18 cellular contexts compared by ENCODE assay signal in genomic region chr11:45518853-45519545, GRCh38.
A peak's percentile ranks its signal among the peaks of the same experiment; 100 is the strongest.
DNase-seq lines count a peak whose midpoint lies in the region; ATAC-seq, FAIRE-seq and TF ChIP-seq lines count a peak whose summit lies in the region.
"Had no signal": no experiment of that assay in that cellular context is flagged by ENCODE, and none has a peak within 500 bp of the region (broad histone marks: within the 10 kb centered on the region; RNA-seq: fewer than 3 reads in every experiment).

No MANE protein-coding gene starts in this region.

- POLR2A ChIA-PET in naive thymus-derived CD4-positive, alpha-beta T cell (lab: Charles Lee) = no interaction called here

- H3K9me3 Mint-ChIP-seq in naive thymus-derived CD4-positive, alpha-beta T cell = peaks cover 4 to 33% (median 10%) of the 10 kb centered on the region in 11 donors

- TF ChIP-seq POLR2A in GM12892 (IDR thresholded peaks at IDR 0.05; ENCODE audit: low read depth, low read length) (no peak), stomach (IDR thresholded peaks at IDR 0.05) (no peak)

- no peaks in the 10 kb centered on the region for H3K4me1 ChIP-seq in naive thymus-derived CD4-positive, alpha-beta T cell (ENCODE audit: control insufficient read depth in 2 of 2, insufficient read depth in 2 of 2, low read length in 2 of 2)
- H3K4me1 ChIP-seq in stomach = no peaks in the 10 kb centered on the region
- H3K4me1 ChIP-seq: HAP-1, Peyer's patch had no signal

- no peak for TF ChIP-seq EP300 in stomach (IDR thresholded peaks at IDR 0.05)

- peak; percentile 64 for ATAC-seq in naive thymus-derived CD4-positive, alpha-beta T cell
- ATAC-seq in HG02642 (IDR thresholded peaks at IDR 0.05; ENCODE audit: poor library complexity, unreplicated experiment) (no peak), GM18502 (IDR thresholded peaks at IDR 0.05; ENCODE audit: poor library complexity, unreplicated experiment) (no peak)
- ATAC-seq: Right ventricle myocardium inferior had no signal

- H3K27me3 ChIP-seq in naive thymus-derived CD4-positive, alpha-beta T cell (ENCODE audit: control insufficient read depth in 2 of 2, insufficient read depth in 2 of 2, low read length in 2 of 2) = no peaks in the 10 kb centered on the region
- peaks cover 0 to 4% (median 0%) of the 10 kb centered on the region in 3 donors for H3K27me3 ChIP-seq in stomach
- H3K27me3 ChIP-seq: Peyer's patch had no signal

- no peak overlapping the region for H3K27ac Mint-ChIP-seq in naive thymus-derived CD4-positive, alpha-beta T cell
- H3K27ac Mint-ChIP-seq: IgD-negative memory B cell had no signal

- no peaks in the 10 kb centered on the region for H3K4me1 Mint-ChIP-seq in naive thymus-derived CD4-positive, alpha-beta T cell
- H3K4me1 Mint-ChIP-seq: IgD-negative memory B cell had no signal

- CTCF ChIA-PET in naive thymus-derived CD4-positive, alpha-beta T cell (lab: Charles Lee) = no interaction called here

- peaks cover 0 to 8% (median 3%) of the 10 kb centered on the region in 5 donors for H3K36me3 Mint-ChIP-seq in naive thymus-derived CD4-positive, alpha-beta T cell

- no peak overlapping the region for H3K4me3 ChIP-seq in naive thymus-derived CD4-positive, alpha-beta T cell (ENCODE audit: low read length)
- H3K4me3 ChIP-seq in stomach = no peak overlapping the region
- H3K4me3 ChIP-seq: HAP-1, Peyer's patch had no signal

- H3K36me3 ChIP-seq in naive thymus-derived CD4-positive, alpha-beta T cell (ENCODE audit: control insufficient read depth in 2 of 3, insufficient read depth in 3 of 3, low read length in 3 of 3) = no peaks in the 10 kb centered on the region
- H3K36me3 ChIP-seq in stomach = no peaks in the 10 kb centered on the region
- H3K36me3 ChIP-seq: HAP-1, Peyer's patch had no signal

- H3K9me3 ChIP-seq in naive thymus-derived CD4-positive, alpha-beta T cell (ENCODE audit: control insufficient read depth in 2 of 3, low read length in 3 of 3) = no peaks in the 10 kb centered on the region
- H3K9me3 ChIP-seq in stomach = peaks cover 0 to 11% (median 10%) of the 10 kb centered on the region in 4 donors
- H3K9me3 ChIP-seq: HAP-1, Peyer's patch, SK-N-SH had no signal

- H3K27me3 Mint-ChIP-seq in naive thymus-derived CD4-positive, alpha-beta T cell = peaks cover 0 to 10% (median 4%) of the 10 kb centered on the region in 5 donors

- DNase-seq in GM12892 (ENCODE audit: insufficient read length) (no peak), MV-4-11 (lab: John Stamatoyannopoulos, UW) (peak; percentile 95), SKM-1 treated with dmso at 0.1 percent for 144 hours (lab: John Stamatoyannopoulos, UW; ENCODE audit: unreplicated experiment) (peak; percentile 17), stomach (no peak)
- no peak for DNase-seq in naive thymus-derived CD4-positive, alpha-beta T cell
- DNase-seq: DMS53, NCI-H1436, NCI-H2029 treated with DMSO at 0.1 percent for 48 hours, NCI-H748 treated with DMSO at 0.1 percent for 48 hours, Peyer's patch, SK-N-SH had no signal

- intact Hi-C loops in naive thymus-derived CD4-positive, alpha-beta T cell (cut with micrococcal nuclease) = no loop called here
- intact Hi-C loops in stomach (cut with DNase I; ENCODE audit: low total_unique reads) = no loop called here

- no peak for TF ChIP-seq CTCF in stomach (IDR thresholded peaks at IDR 0.05)

- H3K4me3 Mint-ChIP-seq in naive thymus-derived CD4-positive, alpha-beta T cell = no peak overlapping the region
- H3K4me3 Mint-ChIP-seq: IgD-negative memory B cell had no signal

- no peak overlapping the region for H3K27ac ChIP-seq in naive thymus-derived CD4-positive, alpha-beta T cell (ENCODE audit: low read depth, low read length)
- H3K27ac ChIP-seq in stomach = no peak overlapping the region
- H3K27ac ChIP-seq: C4-2B, Peyer's patch had no signal

- peak; percentile 62 for FAIRE-seq in GM12892 (lab: Jason Lieb, UNC)
- FAIRE-seq: HTR-8/SVneo had no signal

- 59 to 71% (median 67%) methylated on average over 5 of the region's 5 CpGs for WGBS in stomach, 5 donors

Comparison
In these comparisons a context has a peak if more than half of its experiments do, and no peak if none do; other contexts are left out.
1. DNase-seq: peak in MV-4-11 (single experiment) and SKM-1 treated with dmso at 0.1 percent for 144 hours (single experiment); none in GM12892 (single experiment), naive thymus-derived CD4-positive, alpha-beta T cell (0 of 9) and stomach (single experiment).